In genomic region chr1:225454067-225454618, GRCh38 we compare ENCODE assay signal across 10 cellular contexts. TPM values are rescaled to one million over a fixed set of nuclear protein-coding genes. Genes with fewer than 3 reads are reported as not detected.
DNase-seq lines count a peak whose midpoint lies in the region; ATAC-seq and TF ChIP-seq lines count a peak whose summit lies in the region.
"Had no signal": no experiment of that assay in that cellular context is flagged by ENCODE, and none has a peak within 500 bp of the region (broad histone marks: within the 10 kb centered on the region; RNA-seq: fewer than 3 reads in every experiment).

No MANE protein-coding gene starts in this region.

- H3K4me3 Mint-ChIP-seq in activated CD8-positive, alpha-beta T cell treated with anti-CD3 and anti-CD28 coated beads for 36 hours, result peak overlapping the region; percentile 34
- no peak overlapping the region for H3K4me3 Mint-ChIP-seq in activated CD8-positive, alpha-beta T cell treated with anti-CD3 and anti-CD28 coated beads, Interleukin-2, amount 10 ng/mL, durations not matched to agents 7 days and 5 days
- peak overlapping the region in 1 of 2 donors; percentile 71 for H3K4me3 Mint-ChIP-seq in effector memory CD8-positive, alpha-beta T cell

- no peak for DNase-seq in activated CD8-positive, alpha-beta T cell treated with anti-CD3 and anti-CD28 coated beads for 36 hours
- no peak for DNase-seq in activated CD8-positive, alpha-beta T cell treated with anti-CD3 and anti-CD28 coated beads, Interleukin-2, amount 10 ng/mL, durations not matched to agents 7 days and 5 days
- DNase-seq in NCI-H2196 treated with DMSO at 0.1 percent for 48 hours (lab: John Stamatoyannopoulos, UW; ENCODE audit: unreplicated experiment), result peak; percentile 38
- DNase-seq in effector memory CD8-positive, alpha-beta T cell, result no peak
- DNase-seq in stomach, result peak; percentile 50
- no peak for DNase-seq in central memory CD4-positive, alpha-beta T cell
- no peak for DNase-seq in NCI-H187 (lab: John Stamatoyannopoulos, UW)
- DNase-seq in stimulated activated CD4-positive, alpha-beta T cell treated with anti-CD3 and anti-CD28 coated beads, Interleukin-12 subunit alpha, Interleukin-12 subunit beta, amount 100 ng/mL, for 4 hours, result no peak
- DNase-seq: Karpas-422, spleen had no signal

- H3K27ac Mint-ChIP-seq in activated CD8-positive, alpha-beta T cell treated with anti-CD3 and anti-CD28 coated beads for 36 hours, result peak overlapping the region; percentile 71
- no peak overlapping the region for H3K27ac Mint-ChIP-seq in activated CD8-positive, alpha-beta T cell treated with anti-CD3 and anti-CD28 coated beads, Interleukin-2, amount 10 ng/mL, durations not matched to agents 7 days and 5 days
- H3K27ac Mint-ChIP-seq in effector memory CD8-positive, alpha-beta T cell, result peak overlapping the region; percentile 91 to 96

- no peak for TF ChIP-seq CTCF in activated CD8-positive, alpha-beta T cell treated with anti-CD3 and anti-CD28 coated beads for 36 hours (IDR thresholded peaks at IDR 0.05)
- no peak for TF ChIP-seq CTCF in stomach (IDR thresholded peaks at IDR 0.05)

- no peaks in the 10 kb centered on the region for H3K36me3 ChIP-seq in stomach
- H3K36me3 ChIP-seq: spleen had no signal

- H3K9me3 ChIP-seq in stomach, result no peaks in the 10 kb centered on the region
- H3K9me3 ChIP-seq: spleen had no signal

- no peak overlapping the region for H3K4me3 ChIP-seq in stomach
- H3K4me3 ChIP-seq: spleen had no signal

- H3K9me3 Mint-ChIP-seq in activated CD8-positive, alpha-beta T cell treated with anti-CD3 and anti-CD28 coated beads for 36 hours, result no peaks in the 10 kb centered on the region
- H3K9me3 Mint-ChIP-seq in activated CD8-positive, alpha-beta T cell treated with anti-CD3 and anti-CD28 coated beads, Interleukin-2, amount 10 ng/mL, durations not matched to agents 7 days and 5 days (ENCODE audit: insufficient read depth), result no peaks in the 10 kb centered on the region
- H3K9me3 Mint-ChIP-seq in effector memory CD8-positive, alpha-beta T cell, result no peaks in the 10 kb centered on the region

- CTCF ChIA-PET in activated CD8-positive, alpha-beta T cell treated with anti-CD3 and anti-CD28 coated beads for 36 hours (lab: Charles Lee), result interaction anchor here (0.6 to 2.4 kb wide), 7 partner anchors 9 to 1839 kb away, joined by 3 to 11 read pairs (median 4); no protein-coding TSS in a partner anchor
- CTCF ChIA-PET in activated CD8-positive, alpha-beta T cell treated with anti-CD3 and anti-CD28 coated beads, Interleukin-2, amount 10 ng/mL, durations not matched to agents 7 days and 5 days (lab: Charles Lee), result interaction anchor here (1.6 to 2.4 kb wide), 4 partner anchors 9 to 30 kb away, joined by 5 to 10 read pairs (median 6); no protein-coding TSS in a partner anchor

- intact Hi-C loops in activated CD8-positive, alpha-beta T cell treated with anti-CD3 and anti-CD28 coated beads for 36 hours (cut with micrococcal nuclease), result no loop called here
- intact Hi-C loops in stomach (cut with DNase I; ENCODE audit: low total_unique reads), result no loop called here

- peak; percentile 26 for ATAC-seq in activated CD8-positive, alpha-beta T cell treated with anti-CD3 and anti-CD28 coated beads for 36 hours
- ATAC-seq in activated CD8-positive, alpha-beta T cell treated with anti-CD3 and anti-CD28 coated beads, Interleukin-2, amount 10 ng/mL, durations not matched to agents 7 days and 5 days, result no peak
- no peak for ATAC-seq in effector memory CD8-positive, alpha-beta T cell (replicated peaks)

- H3K27me3 Mint-ChIP-seq in activated CD8-positive, alpha-beta T cell treated with anti-CD3 and anti-CD28 coated beads for 36 hours, result no peaks in the 10 kb centered on the region
- H3K27me3 Mint-ChIP-seq in activated CD8-positive, alpha-beta T cell treated with anti-CD3 and anti-CD28 coated beads, Interleukin-2, amount 10 ng/mL, durations not matched to agents 7 days and 5 days (ENCODE audit: low read depth), result no peaks in the 10 kb centered on the region
- H3K27me3 Mint-ChIP-seq in effector memory CD8-positive, alpha-beta T cell, result no peaks in the 10 kb centered on the region

- POLR2A ChIA-PET in activated CD8-positive, alpha-beta T cell treated with anti-CD3 and anti-CD28 coated beads for 36 hours (lab: Charles Lee), result interaction anchor here (1.3 to 2.3 kb wide), 6 partner anchors 9 to 28 kb away, joined by 3 to 17 read pairs (median 5); partner anchors contain the start of gene LBR
- POLR2A ChIA-PET in activated CD8-positive, alpha-beta T cell treated with anti-CD3 and anti-CD28 coated beads, Interleukin-2, amount 10 ng/mL, durations not matched to agents 7 days and 5 days (lab: Charles Lee), result interaction anchor here (1.2 to 3.0 kb wide), 4 partner anchors 9 to 29 kb away, joined by 3 to 19 read pairs (median 12); partner anchors contain the start of gene LBR

- 11 to 40% (median 20%) methylated on average over 4 of the region's 4 CpGs for WGBS in stomach, 5 donors

- no peaks in the 10 kb centered on the region for H3K27me3 ChIP-seq in stomach
- H3K27me3 ChIP-seq: spleen had no signal

- peaks cover 38% of the 10 kb centered on the region for H3K4me1 Mint-ChIP-seq in activated CD8-positive, alpha-beta T cell treated with anti-CD3 and anti-CD28 coated beads for 36 hours (ENCODE audit: low read depth)
- H3K4me1 Mint-ChIP-seq in activated CD8-positive, alpha-beta T cell treated with anti-CD3 and anti-CD28 coated beads, Interleukin-2, amount 10 ng/mL, durations not matched to agents 7 days and 5 days (ENCODE audit: low read depth), result peaks cover 39% of the 10 kb centered on the region
- H3K4me1 Mint-ChIP-seq in effector memory CD8-positive, alpha-beta T cell (ENCODE audit: low read depth in 2 of 2), result peaks cover 28 to 42% of the 10 kb centered on the region in 2 donors

- no peak for TF ChIP-seq EP300 in stomach (IDR thresholded peaks at IDR 0.05)

- H3K4me1 ChIP-seq in stomach, result peaks cover 16 to 43% (median 22%) of the 10 kb centered on the region in 4 donors

- no peaks in the 10 kb centered on the region for H3K36me3 Mint-ChIP-seq in activated CD8-positive, alpha-beta T cell treated with anti-CD3 and anti-CD28 coated beads for 36 hours (ENCODE audit: low read depth)
- no peaks in the 10 kb centered on the region for H3K36me3 Mint-ChIP-seq in activated CD8-positive, alpha-beta T cell treated with anti-CD3 and anti-CD28 coated beads, Interleukin-2, amount 10 ng/mL, durations not matched to agents 7 days and 5 days (ENCODE audit: low read depth)
- peaks cover 13% of the 10 kb centered on the region for H3K36me3 Mint-ChIP-seq in effector memory CD8-positive, alpha-beta T cell (ENCODE audit: insufficient read depth)

- TF ChIP-seq POLR2A in stomach (IDR thresholded peaks at IDR 0.05), result no peak

- peak overlapping the region in 4 of 5 donors; percentile 54 to 84 (median 64) for H3K27ac ChIP-seq in stomach

RNA-seq across cellular contexts. Expression of gene LBR, which starts 26.3 kb away (rescaled TPM):
- 100 to 1,000 TPM; 145 to 156 TPM for total RNA-seq in activated CD8-positive, alpha-beta T cell treated with anti-CD3 and anti-CD28 coated beads for 36 hours
- 100 to 1,000 TPM; 226 to 234 TPM for total RNA-seq in activated CD8-positive, alpha-beta T cell treated with anti-CD3 and anti-CD28 coated beads, Interleukin-2, amount 10 ng/mL, durations not matched to agents 7 days and 5 days
- 100 to 1,000 TPM in 2 of 5 donors, 10 to 100 TPM in 3; 47.8 to 159 (median 83.4) TPM for total RNA-seq in stomach
- polyA plus RNA-seq in stomach, result 10 to 100 TPM in 1 of 3 donors, 1 to 10 TPM in 2; 6.9 to 25.5 (median 6.9) TPM

Comparison
In these comparisons a context has a peak if more than half of its experiments do, and no peak if none do; other contexts are left out.
1. DNase-seq: peak in NCI-H2196 treated with DMSO at 0.1 percent for 48 hours (single experiment) and stomach (single experiment); none in activated CD8-positive, alpha-beta T cell treated with anti-CD3 and anti-CD28 coated beads for 36 hours (single experiment), activated CD8-positive, alpha-beta T cell treated with anti-CD3 and anti-CD28 coated beads, Interleukin-2, amount 10 ng/mL, durations not matched to agents 7 days and 5 days (single experiment), effector memory CD8-positive, alpha-beta T cell (0 of 3), central memory CD4-positive, alpha-beta T cell (single experiment), NCI-H187 (0 of 2) and stimulated activated CD4-positive, alpha-beta T cell treated with anti-CD3 and anti-CD28 coated beads, Interleukin-12 subunit alpha, Interleukin-12 subunit beta, amount 100 ng/mL, for 4 hours (single experiment).